In genomic region chr15:39207532-39208115, GRCh38 we compare ENCODE assay signal across 30 cellular contexts.
"Had no signal": no experiment of that assay in that cellular context is flagged by ENCODE, and none has a peak within 500 bp of the region (broad histone marks: within the 10 kb centered on the region; RNA-seq: fewer than 3 reads in every experiment).

No MANE protein-coding gene starts in this region.

- H3K9me3 ChIP-seq: ascending aorta, breast epithelium had no signal

- H3K27ac ChIP-seq: ascending aorta, breast epithelium, cardiac muscle cell, coronary artery, dorsolateral prefrontal cortex had no signal

- H3K4me1 Mint-ChIP-seq: activated CD4-positive, alpha-beta T cell treated with anti-CD3 and anti-CD28 coated beads for 36 hours; activated CD4-positive, alpha-beta T cell treated with anti-CD3 and anti-CD28 coated beads, Interleukin-2, amount 10 ng/mL, durations not matched to agents 24 days and 14 days; activated CD8-positive, alpha-beta memory T cell treated with anti-CD3 and anti-CD28 coated beads, Interleukin-2, amount 10 ng/mL, durations not matched to agents 7 days and 5 days; activated naive CD4-positive, alpha-beta T cell treated with anti-CD3 and anti-CD28 coated beads, Interleukin-2, amount 10 ng/mL, durations not matched to agents 7 days and 5 days; activated naive CD8-positive, alpha-beta T cell treated with anti-CD3 and anti-CD28 coated beads, Interleukin-2, amount 10 ng/mL, durations not matched to agents 7 days and 5 days; brain; endodermal cell had no signal

- DNase-seq: activated CD4-positive, alpha-beta memory T cell treated with anti-CD3 and anti-CD28 coated beads for 36 hours; activated CD4-positive, alpha-beta T cell treated with anti-CD3 and anti-CD28 coated beads for 36 hours; activated CD4-positive, alpha-beta T cell treated with anti-CD3 and anti-CD28 coated beads, Interleukin-2, amount 10 ng/mL, durations not matched to agents 24 days and 14 days; activated CD4-positive, CD25-positive, alpha-beta regulatory T cell; activated CD4-positive, CD25-positive, alpha-beta regulatory T cell treated with anti-CD3 and anti-CD28 coated beads, Interleukin-2, amount 50 U/mL, for 72 hours; activated CD8-positive, alpha-beta memory T cell treated with anti-CD3 and anti-CD28 coated beads, Interleukin-2, amount 10 ng/mL, durations not matched to agents 7 days and 5 days; activated CD8-positive, alpha-beta memory T cell treated with anti-CD3 and anti-CD28 coated beads, Interleukin-2, amount 50 U/mL, for 4 hours; activated CD8-positive, alpha-beta T cell treated with anti-CD3 and anti-CD28 coated beads, Interleukin-2, amount 10 ng/mL, durations not matched to agents 7 days and 5 days; activated gamma-delta T cell; activated naive CD4-positive, alpha-beta T cell; activated naive CD4-positive, alpha-beta T cell treated with anti-CD3 and anti-CD28 coated beads, Interleukin-2, amount 10 ng/mL, durations not matched to agents 7 days and 5 days; activated naive CD8-positive, alpha-beta T cell treated with anti-CD3 and anti-CD28 coated beads, Interleukin-2, amount 10 ng/mL, durations not matched to agents 7 days and 5 days; activated T-cell treated with anti-CD3 and anti-CD28 coated beads, Interleukin-2, amount 50 U/mL, for 24 hours; activated T-cell treated with anti-CD3 and anti-CD28 coated beads, Interleukin-2, amount 50 U/mL, for 72 hours; central memory CD4-positive, alpha-beta T cell; cerebellar nuclear complex; dorsolateral prefrontal cortex; effector memory CD4-positive, alpha-beta T cell; endodermal cell; foreskin fibroblast; head of caudate nucleus; T-helper 2 cell had no signal

- H3K36me3 Mint-ChIP-seq: activated CD4-positive, alpha-beta memory T cell treated with anti-CD3 and anti-CD28 coated beads for 36 hours; activated CD8-positive, alpha-beta memory T cell treated with anti-CD3 and anti-CD28 coated beads, Interleukin-2, amount 10 ng/mL, durations not matched to agents 7 days and 5 days; activated naive CD4-positive, alpha-beta T cell treated with anti-CD3 and anti-CD28 coated beads, Interleukin-2, amount 10 ng/mL, durations not matched to agents 7 days and 5 days; activated naive CD8-positive, alpha-beta T cell treated with anti-CD3 and anti-CD28 coated beads, Interleukin-2, amount 10 ng/mL, durations not matched to agents 7 days and 5 days; brain had no signal

- H3K27ac Mint-ChIP-seq: activated CD4-positive, alpha-beta memory T cell treated with anti-CD3 and anti-CD28 coated beads for 36 hours; activated CD4-positive, alpha-beta T cell treated with anti-CD3 and anti-CD28 coated beads for 36 hours; activated CD4-positive, alpha-beta T cell treated with anti-CD3 and anti-CD28 coated beads, Interleukin-2, amount 10 ng/mL, durations not matched to agents 24 days and 14 days; activated CD8-positive, alpha-beta memory T cell treated with anti-CD3 and anti-CD28 coated beads, Interleukin-2, amount 10 ng/mL, durations not matched to agents 7 days and 5 days; activated CD8-positive, alpha-beta T cell treated with anti-CD3 and anti-CD28 coated beads, Interleukin-2, amount 10 ng/mL, durations not matched to agents 7 days and 5 days; activated naive CD4-positive, alpha-beta T cell treated with anti-CD3 and anti-CD28 coated beads, Interleukin-2, amount 10 ng/mL, durations not matched to agents 7 days and 5 days; activated naive CD4-positive, alpha-beta T cell treated with anti-CD3 and anti-CD28 coated beads, Interleukin-2, amount 50 U/mL, for 72 hours; activated naive CD8-positive, alpha-beta T cell treated with anti-CD3 and anti-CD28 coated beads, Interleukin-2, amount 10 ng/mL, durations not matched to agents 7 days and 5 days; activated T-cell treated with anti-CD3 and anti-CD28 coated beads, Interleukin-2, amount 50 U/mL, for 24 hours; activated T-cell treated with anti-CD3 and anti-CD28 coated beads, Interleukin-2, amount 50 U/mL, for 72 hours; brain; dendritic cell treated with granulocyte-macrophage colony-stimulating factor and Interleukin-4, amounts not matched to agents 40 ng/mL and 50 ng/mL, for 4 days; endodermal cell had no signal

- H3K27me3 Mint-ChIP-seq: activated naive CD4-positive, alpha-beta T cell treated with anti-CD3 and anti-CD28 coated beads, Interleukin-2, amount 10 ng/mL, durations not matched to agents 7 days and 5 days; brain; dendritic cell treated with granulocyte-macrophage colony-stimulating factor and Interleukin-4, amounts not matched to agents 40 ng/mL and 50 ng/mL, for 4 days had no signal

- H3K4me1 ChIP-seq: ascending aorta, breast epithelium had no signal

- ATAC-seq: activated CD4-positive, alpha-beta T cell treated with anti-CD3 and anti-CD28 coated beads for 36 hours; activated CD8-positive, alpha-beta memory T cell treated with anti-CD3 and anti-CD28 coated beads, Interleukin-2, amount 10 ng/mL, durations not matched to agents 7 days and 5 days; activated CD8-positive, alpha-beta T cell treated with anti-CD3 and anti-CD28 coated beads, Interleukin-2, amount 10 ng/mL, durations not matched to agents 7 days and 5 days; activated naive CD4-positive, alpha-beta T cell treated with anti-CD3 and anti-CD28 coated beads, Interleukin-2, amount 50 U/mL, for 72 hours; activated T-cell treated with anti-CD3 and anti-CD28 coated beads, Interleukin-2, amount 50 U/mL, for 72 hours; esophagus mucosa had no signal

- H3K27me3 ChIP-seq: ascending aorta, breast epithelium, cardiac muscle cell, dorsolateral prefrontal cortex had no signal

- H3K4me3 Mint-ChIP-seq: activated CD4-positive, alpha-beta memory T cell treated with anti-CD3 and anti-CD28 coated beads for 36 hours; activated CD4-positive, alpha-beta T cell treated with anti-CD3 and anti-CD28 coated beads for 36 hours; activated CD4-positive, alpha-beta T cell treated with anti-CD3 and anti-CD28 coated beads, Interleukin-2, amount 10 ng/mL, durations not matched to agents 24 days and 14 days; activated CD8-positive, alpha-beta memory T cell treated with anti-CD3 and anti-CD28 coated beads, Interleukin-2, amount 10 ng/mL, durations not matched to agents 7 days and 5 days; activated CD8-positive, alpha-beta T cell treated with anti-CD3 and anti-CD28 coated beads, Interleukin-2, amount 10 ng/mL, durations not matched to agents 7 days and 5 days; activated naive CD4-positive, alpha-beta T cell treated with anti-CD3 and anti-CD28 coated beads, Interleukin-2, amount 10 ng/mL, durations not matched to agents 7 days and 5 days; activated naive CD8-positive, alpha-beta T cell treated with anti-CD3 and anti-CD28 coated beads, Interleukin-2, amount 10 ng/mL, durations not matched to agents 7 days and 5 days; activated T-cell treated with anti-CD3 and anti-CD28 coated beads, Interleukin-2, amount 50 U/mL, for 24 hours; activated T-cell treated with anti-CD3 and anti-CD28 coated beads, Interleukin-2, amount 50 U/mL, for 72 hours; brain; dendritic cell treated with granulocyte-macrophage colony-stimulating factor and Interleukin-4, amounts not matched to agents 40 ng/mL and 50 ng/mL, for 4 days; endodermal cell had no signal

- H3K36me3 ChIP-seq: ascending aorta, breast epithelium, cardiac muscle cell had no signal

- H3K9me3 Mint-ChIP-seq: activated CD4-positive, alpha-beta memory T cell treated with anti-CD3 and anti-CD28 coated beads for 36 hours; activated naive CD4-positive, alpha-beta T cell treated with anti-CD3 and anti-CD28 coated beads, Interleukin-2, amount 10 ng/mL, durations not matched to agents 7 days and 5 days; activated T-cell treated with anti-CD3 and anti-CD28 coated beads, Interleukin-2, amount 50 U/mL, for 72 hours had no signal

- H3K4me3 ChIP-seq: ascending aorta, breast epithelium, cardiac muscle cell, coronary artery, dorsolateral prefrontal cortex had no signal
